In the genomic region with DNA sequence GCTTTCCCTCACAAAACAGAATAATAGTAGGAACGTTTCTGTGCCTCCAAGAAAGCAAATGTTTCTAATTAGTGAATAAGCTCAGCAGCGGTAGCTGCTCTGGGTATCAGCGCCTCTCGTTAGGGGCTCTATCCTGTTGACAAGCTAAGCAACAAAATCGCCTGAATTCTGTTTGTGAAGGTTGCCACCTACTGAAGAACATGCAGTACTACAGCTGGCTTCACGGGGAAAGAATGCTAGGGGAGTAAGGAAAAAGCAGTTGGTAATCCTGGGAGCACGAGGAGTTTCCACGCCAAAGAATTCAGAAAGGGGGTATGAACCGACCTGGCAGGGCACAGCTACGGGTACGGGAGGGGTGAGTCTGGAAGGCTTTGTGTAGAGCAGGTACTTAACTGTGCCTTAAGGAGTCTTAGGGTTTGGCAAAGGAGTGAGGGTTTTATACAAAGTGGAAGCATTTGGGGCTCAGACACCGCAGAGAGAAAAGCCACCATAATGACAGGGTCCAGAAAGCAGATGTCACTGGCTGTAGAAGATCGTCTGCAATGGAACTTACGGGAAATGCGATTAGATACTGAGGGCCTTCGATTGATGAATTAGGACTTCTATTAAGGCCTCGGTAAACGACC, we compare ENCODE assay signal across 8 cellular contexts.
DNase-seq lines count a peak whose midpoint lies in the region; ATAC-seq lines count a peak whose summit lies in the region.

No MANE protein-coding gene starts in this region.

- H3K27ac ChIP-seq in ACC112 (ENCODE audit: low read depth, low read length) (no peak overlapping the region), skeletal muscle tissue (ENCODE audit: low read depth, low read length) (no peak overlapping the region)

- H3K4me3 Mint-ChIP-seq in T-helper 17 cell, result no peak overlapping the region

- H3K27me3 ChIP-seq in ACC112 (ENCODE audit: insufficient read depth, low read length) (0 out of 2 replicates have a peak, but pooled peaks cover 6% of the 10 kb centered on the region), skeletal muscle tissue (ENCODE audit: control insufficient read depth in 3 of 3, insufficient read depth in 3 of 3, low read length in 3 of 3) (no peaks in the 10 kb centered on the region)

- peak; percentile 92 for ATAC-seq in GM18498 (IDR thresholded peaks at IDR 0.05; ENCODE audit: unreplicated experiment)
- peak; percentile 95 for ATAC-seq in HG02870 (IDR thresholded peaks at IDR 0.05; ENCODE audit: unreplicated experiment)
- peak; percentile 93 for ATAC-seq in T-helper 17 cell

- H3K36me3 ChIP-seq in ACC112 (ENCODE audit: insufficient read depth, low read length), result no peaks in the 10 kb centered on the region
- no peaks in the 10 kb centered on the region for H3K36me3 ChIP-seq in skeletal muscle tissue (ENCODE audit: control insufficient read depth in 3 of 3, insufficient read depth in 3 of 3, low read length in 3 of 3)

- H3K79me2 ChIP-seq in ACC112 (ENCODE audit: control insufficient read depth, insufficient read depth, low read length, unreplicated experiment), result no peaks in the 10 kb centered on the region

- no peaks in the 10 kb centered on the region for H3K36me3 Mint-ChIP-seq in T-helper 17 cell (ENCODE audit: low read depth)

- DNase-seq in NCI-H1436 treated with DMSO at 0.1 percent for 48 hours (lab: John Stamatoyannopoulos, UW) (peak; percentile 37), T-helper 17 cell (peak in 2 of 3 donors; percentile 13 to 24), brain pericyte (ENCODE audit: low read depth, low spot score) (peak; percentile 20), iPS-NIHi11 (ENCODE audit: low spot score) (peak; percentile 76)

- no peaks in the 10 kb centered on the region for H3K9me3 ChIP-seq in T-helper 17 cell (ENCODE audit: control insufficient read depth, low read length, poor library complexity, severe bottlenecking)
- no peaks in the 10 kb centered on the region for H3K9me3 ChIP-seq in skeletal muscle tissue (ENCODE audit: control insufficient read depth in 3 of 3, low read length in 3 of 3)

- H2AFZ ChIP-seq in ACC112 (ENCODE audit: low read length, unreplicated experiment), result peak overlapping the region; percentile 96

- H3K4me1 Mint-ChIP-seq in T-helper 17 cell, result peaks cover 6% of the 10 kb centered on the region

- H3K4me1 ChIP-seq in ACC112 (ENCODE audit: control insufficient read depth, insufficient read depth, low read length, unreplicated experiment), result no peaks in the 10 kb centered on the region
- peaks cover 3 to 5% (median 3%) of the 10 kb centered on the region in 3 donors for H3K4me1 ChIP-seq in skeletal muscle tissue (ENCODE audit: control insufficient read depth in 3 of 3, insufficient read depth in 3 of 3, low read length in 3 of 3)

- H3K4me3 ChIP-seq in ACC112 (ENCODE audit: low read depth, low read length) (peak overlapping the region; percentile 73), skeletal muscle tissue (ENCODE audit: low read length in 3 of 3) (peak overlapping the region; percentile 49 to 61 (median 61))

- H3K9ac ChIP-seq in skeletal muscle tissue (ENCODE audit: low read depth in 1 of 3, low read length in 3 of 3), result peak overlapping the region; percentile 66 to 69 (median 67)

- no peak overlapping the region for H3K27ac Mint-ChIP-seq in T-helper 17 cell

- peaks cover 14% of the 10 kb centered on the region for H3K27me3 Mint-ChIP-seq in T-helper 17 cell

Comparison
In these comparisons a context has a peak if more than half of its experiments do, and no peak if none do; other contexts are left out.
1. DNase-seq: peak in every context shown above with its lines; median percentile 76 in iPS-NIHi11; 37 in NCI-H1436 treated with DMSO at 0.1 percent for 48 hours; 20 in brain pericyte; 18 in T-helper 17 cell.